8 cellular contexts compared by ENCODE assay signal in the genomic region with DNA sequence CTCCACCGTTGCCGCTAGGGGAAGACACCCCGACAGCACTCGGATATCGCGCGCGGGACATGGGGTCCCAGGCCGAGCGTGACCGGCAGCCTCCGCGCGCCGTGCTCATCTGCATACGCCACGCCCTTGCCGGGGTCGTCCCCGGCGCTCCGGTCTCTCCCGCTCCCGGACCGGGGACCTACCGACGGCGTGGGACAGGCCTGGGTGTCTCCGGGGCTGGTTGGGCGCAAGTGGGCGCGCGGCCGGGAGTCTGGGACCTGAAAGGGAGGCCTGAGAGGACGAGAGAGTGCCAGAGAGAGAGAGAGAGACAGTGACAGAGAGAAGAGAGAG. TPM values are rescaled to one million over a fixed set of nuclear protein-coding genes. Genes with fewer than 3 reads are reported as not detected.
DNase-seq lines count a peak whose midpoint lies in the region; ATAC-seq and TF ChIP-seq lines count a peak whose summit lies in the region.
"Not testable (repeated sequence)": the region's sequence is repeated elsewhere in the genome, so short reads cannot be mapped to it uniquely, and the experiment has no call there.

No MANE protein-coding gene starts in this region.

- not testable (repeated sequence) for H3K4me1 ChIP-seq in right lobe of liver, upper lobe of right lung

- TF ChIP-seq POLR2A in right lobe of liver (IDR thresholded peaks at IDR 0.05) = not testable (repeated sequence)

- not testable (repeated sequence) for H3K36me3 Mint-ChIP-seq in activated naive CD4-positive, alpha-beta T cell treated with anti-CD3 and anti-CD28 coated beads, Interleukin-2, amount 50 U/mL, for 72 hours

- not testable (repeated sequence) for TF ChIP-seq CTCF in right lobe of liver (IDR thresholded peaks at IDR 0.05); upper lobe of right lung (IDR thresholded peaks at IDR 0.05)

- no CpG with 5 or more reads among the region's 35 CpGs for WGBS in right lobe of liver (ENCODE audit: insufficient coverage, low coverage, low lambda C conversion rate, missing lambda C conversion rate)

- not testable (repeated sequence) for H3K27ac Mint-ChIP-seq in activated naive CD4-positive, alpha-beta T cell treated with anti-CD3 and anti-CD28 coated beads, Interleukin-2, amount 50 U/mL, for 72 hours

- H3K4me3 ChIP-seq in right lobe of liver, upper lobe of right lung: not testable (repeated sequence)

- H3K27ac ChIP-seq in right lobe of liver, upper lobe of right lung: not testable (repeated sequence)

- H3K27me3 ChIP-seq in right lobe of liver, upper lobe of right lung: not testable (repeated sequence)

- ATAC-seq in GM18867 (IDR thresholded peaks at IDR 0.05; ENCODE audit: unreplicated experiment) (peak; percentile 56), GM19468 (IDR thresholded peaks at IDR 0.05; ENCODE audit: extremely low read depth, unreplicated experiment) (peak; percentile 1), HG02610 (IDR thresholded peaks at IDR 0.05; ENCODE audit: unreplicated experiment) (peak; percentile 50), HG03066 (IDR thresholded peaks at IDR 0.05; ENCODE audit: low read depth, unreplicated experiment) (peak; percentile 47), HG03558 (IDR thresholded peaks at IDR 0.05; ENCODE audit: extremely low read depth, unreplicated experiment) (peak; percentile 30), right lobe of liver (peak; percentile 90 to 95 (median 91)), upper lobe of right lung (peak; percentile 93)
- peak; percentile 39 to 63 for ATAC-seq in activated naive CD4-positive, alpha-beta T cell treated with anti-CD3 and anti-CD28 coated beads, Interleukin-2, amount 50 U/mL, for 72 hours

- DNase-seq in activated naive CD4-positive, alpha-beta T cell treated with anti-CD3 and anti-CD28 coated beads, Interleukin-2, amount 50 U/mL, for 72 hours (ENCODE audit: low spot score in 2 of 2); right lobe of liver; upper lobe of right lung: not testable (repeated sequence)

- not testable (repeated sequence) for H3K9me3 ChIP-seq in right lobe of liver, upper lobe of right lung

- not testable (repeated sequence) for H3K36me3 ChIP-seq in right lobe of liver, upper lobe of right lung

- intact Hi-C loops in right lobe of liver (cut with DNase I); upper lobe of right lung (cut with DNase I): not testable (repeated sequence)

- not testable (repeated sequence) for H3K9me3 Mint-ChIP-seq in activated naive CD4-positive, alpha-beta T cell treated with anti-CD3 and anti-CD28 coated beads, Interleukin-2, amount 50 U/mL, for 72 hours

RNA-seq across cellular contexts. Expression of gene EAPP, which starts 17.0 kb away (rescaled TPM):
- 10 to 100 TPM; 37.5 to 37.7 TPM for total RNA-seq in activated naive CD4-positive, alpha-beta T cell treated with anti-CD3 and anti-CD28 coated beads, Interleukin-2, amount 50 U/mL, for 72 hours
- total RNA-seq in right lobe of liver (10 to 100 TPM; 15.1 to 20.4 (median 18.2) TPM), upper lobe of right lung (26.9 TPM)

Comparison
In these comparisons a context has a peak if more than half of its experiments do, and no peak if none do; other contexts are left out.
1. ATAC-seq: peak in every context shown above with its lines; median percentile 93 in upper lobe of right lung; 91 in right lobe of liver; 56 in GM18867; 51 in activated naive CD4-positive, alpha-beta T cell treated with anti-CD3 and anti-CD28 coated beads, Interleukin-2, amount 50 U/mL, for 72 hours; 50 in HG02610; 47 in HG03066; 30 in HG03558; 1 in GM19468.